ENCODE assay signal across 15 cellular contexts in the genomic region with DNA sequence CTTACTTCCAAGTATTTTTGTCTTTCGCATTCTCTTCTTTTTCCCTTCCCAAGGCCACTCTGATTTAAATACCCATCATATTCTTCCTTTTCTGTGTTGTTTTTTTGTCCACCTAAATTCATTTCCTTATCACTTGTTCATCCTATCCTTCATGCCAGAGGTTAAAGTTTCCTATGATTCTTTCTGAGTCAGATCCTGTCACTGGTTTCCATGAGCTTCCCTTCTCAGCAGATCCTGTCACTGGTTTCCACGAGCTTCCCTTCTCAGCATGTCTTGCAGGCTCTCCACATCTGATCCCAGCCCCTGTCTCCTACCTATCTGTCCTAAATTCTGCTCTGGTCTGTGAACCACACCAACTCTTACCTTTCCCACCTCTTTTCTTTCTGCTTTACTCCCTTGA.
DNase-seq lines count a peak whose midpoint lies in the region; ATAC-seq and TF ChIP-seq lines count a peak whose summit lies in the region.
"Had no signal": no experiment of that assay in that cellular context is flagged by ENCODE, and none has a peak within 500 bp of the region (broad histone marks: within the 10 kb centered on the region; RNA-seq: fewer than 3 reads in every experiment).

No MANE protein-coding gene starts in this region.

- TF ChIP-seq CTCF in cardiac fibroblast (IDR thresholded peaks at IDR 0.05; ENCODE audit: low read depth, low read length), result no peak
- TF ChIP-seq CTCF in kidney epithelial cell (IDR thresholded peaks at IDR 0.05; ENCODE audit: insufficient read depth, low read length, poor library complexity, severe bottlenecking), result no peak
- TF ChIP-seq CTCF in PC-9 (conservative IDR thresholded peaks at IDR 0.05), result no peak
- no peak for TF ChIP-seq CTCF in heart left ventricle (IDR thresholded peaks at IDR 0.05)
- TF ChIP-seq CTCF in endodermal cell (conservative IDR thresholded peaks at IDR 0.05), result no peak

- intact Hi-C loops in PC-9 (cut with micrococcal nuclease; ENCODE audit: unreplicated experiment) (no loop called here), heart left ventricle (cut with DNase I) (no loop called here)

- POLR2A ChIA-PET in PC-9 (lab: Charles Lee; ENCODE audit: unreplicated experiment), result no interaction called here

- H3K36me3 Mint-ChIP-seq in endodermal cell (ENCODE audit: low read depth), result peaks cover 20% of the 10 kb centered on the region

- H3K9me2 ChIP-seq in PC-9 (ENCODE audit: insufficient read depth), result no peaks in the 10 kb centered on the region

- H3K4me3 ChIP-seq in cardiac fibroblast (replicated peaks in 1 of 2; ENCODE audit: low read depth in 2 of 2, low read length in 2 of 2), result no peak overlapping the region
- no peak overlapping the region for H3K4me3 ChIP-seq in kidney epithelial cell (ENCODE audit: low read depth, low read length)
- H3K4me3 ChIP-seq in PC-9, result no peak overlapping the region
- no peak overlapping the region for H3K4me3 ChIP-seq in heart left ventricle
- no peak overlapping the region for H3K4me3 ChIP-seq in endodermal cell (ENCODE audit: low read length)
- H3K4me3 ChIP-seq: HAP-1 had no signal

- peaks cover 29% of the 10 kb centered on the region for H3K4me1 Mint-ChIP-seq in endodermal cell
- H3K4me1 Mint-ChIP-seq: brain had no signal

- H3K9me3 ChIP-seq in PC-9 (ENCODE audit: insufficient read depth, low read depth) (no peaks in the 10 kb centered on the region; the same call in 1 of the 2 replicates), heart left ventricle (no peaks in the 10 kb centered on the region), endodermal cell (ENCODE audit: control insufficient read depth, low read length) (no peaks in the 10 kb centered on the region)
- H3K9me3 ChIP-seq: HAP-1 had no signal

- no peak for ATAC-seq in heart left ventricle

- peaks cover 9% of the 10 kb centered on the region; the same call in 1 of the 2 replicates for H4K20me1 ChIP-seq in PC-9 (ENCODE audit: insufficient read depth)

- no peaks in the 10 kb centered on the region for H3K9me3 Mint-ChIP-seq in endodermal cell
- H3K9me3 Mint-ChIP-seq: activated CD4-positive, alpha-beta memory T cell treated with anti-CD3 and anti-CD28 coated beads for 36 hours; brain had no signal

- no peak overlapping the region for H3K27ac Mint-ChIP-seq in endodermal cell
- H3K27ac Mint-ChIP-seq: brain had no signal

- no peak for TF ChIP-seq POLR2A in heart left ventricle (IDR thresholded peaks at IDR 0.05)

- WGBS in heart left ventricle, 4 donors, result 85 to 90% (median 88%) methylated on average over 2 of the region's 2 CpGs
- 94 to 100% methylated on average over 2 of the region's 2 CpGs for WGBS in endodermal cell (ENCODE audit: insufficient coverage in 1 of 2, insufficient read length in 1 of 2), 2 experiments

- no peak overlapping the region for H2AFZ ChIP-seq in PC-9

- H3K27me3 Mint-ChIP-seq in endodermal cell (ENCODE audit: insufficient read depth), result no peaks in the 10 kb centered on the region
- H3K27me3 Mint-ChIP-seq: activated CD4-positive, alpha-beta memory T cell treated with anti-CD3 and anti-CD28 coated beads for 36 hours; brain had no signal

- H3K4me2 ChIP-seq in PC-9, result no peak overlapping the region

- peaks cover 13% of the 10 kb centered on the region; the same call in 1 of the 2 replicates for H3K79me2 ChIP-seq in PC-9 (ENCODE audit: low read depth)

- CTCF ChIA-PET in PC-9 (lab: Charles Lee), result no interaction called here

- no peaks in the 10 kb centered on the region for H3K4me1 ChIP-seq in PC-9 (replicated peaks; ENCODE audit: insufficient read depth)
- H3K4me1 ChIP-seq in heart left ventricle, result no peaks in the 10 kb centered on the region
- peaks cover 14% of the 10 kb centered on the region for H3K4me1 ChIP-seq in endodermal cell (ENCODE audit: control insufficient read depth, insufficient read depth, low read length)
- H3K4me1 ChIP-seq: HAP-1 had no signal

- no TSS peak for BruUV-seq in PC-9 (replicated peaks; lab: Mats Ljungman, UMichigan)

- DNase-seq in AG08395 (ENCODE audit: low spot score) (peak; percentile 42), LHCN-M2 (ENCODE audit: low read depth) (peak; percentile 71), cardiac fibroblast (ENCODE audit: low read depth in 2 of 2) (peak; percentile 36 to 72), kidney epithelial cell (ENCODE audit: low read depth) (peak; percentile 5), PC-9 (no peak), heart left ventricle (no peak), endodermal cell (no peak), HuH-7 (ENCODE audit: low spot score) (no peak)
- DNase-seq: activated CD4-positive, alpha-beta memory T cell treated with anti-CD3 and anti-CD28 coated beads for 36 hours; activated gamma-delta T cell; NCI-H1436; NCI-H526 treated with DMSO at 0.1 percent for 48 hours; occipital lobe had no signal

- H3K27ac ChIP-seq in PC-9 (no peak overlapping the region), heart left ventricle (no peak overlapping the region), endodermal cell (ENCODE audit: low read depth, low read length) (no peak overlapping the region)

- no peaks in the 10 kb centered on the region for H3K27me3 ChIP-seq in kidney epithelial cell (ENCODE audit: control insufficient read depth, insufficient read depth, low read length)
- no peaks in the 10 kb centered on the region for H3K27me3 ChIP-seq in PC-9 (ENCODE audit: insufficient read depth, low read depth)
- no peaks in the 10 kb centered on the region for H3K27me3 ChIP-seq in heart left ventricle
- H3K27me3 ChIP-seq in endodermal cell (ENCODE audit: control insufficient read depth, insufficient read depth, low read length, poor library complexity, severe bottlenecking), result no peaks in the 10 kb centered on the region

- no peak overlapping the region for H3K4me3 Mint-ChIP-seq in endodermal cell
- H3K4me3 Mint-ChIP-seq: activated CD4-positive, alpha-beta memory T cell treated with anti-CD3 and anti-CD28 coated beads for 36 hours; brain had no signal

- H3K36me3 ChIP-seq in kidney epithelial cell (ENCODE audit: control insufficient read depth, insufficient read depth, low read length) (no peaks in the 10 kb centered on the region), PC-9 (ENCODE audit: low read depth) (peaks cover 21% of the 10 kb centered on the region), heart left ventricle (peaks cover 0 to 24% (median 6%) of the 10 kb centered on the region in 9 donors), endodermal cell (ENCODE audit: control insufficient read depth, insufficient read depth, low read length) (peaks cover 39% of the 10 kb centered on the region)
- H3K36me3 ChIP-seq: HAP-1 had no signal

- H3K9ac ChIP-seq in endodermal cell (ENCODE audit: extremely low read depth, low read length, poor library complexity, severe bottlenecking), result no peak overlapping the region

- H3F3A ChIP-seq in PC-9 (ENCODE audit: insufficient read depth, low read depth), result peaks cover 13% of the 10 kb centered on the region; the same call in 1 of the 2 replicates

Comparison
In these comparisons a context has a peak if more than half of its experiments do, and no peak if none do; other contexts are left out.
1. DNase-seq: peak in AG08395 (single experiment), LHCN-M2 (single experiment), cardiac fibroblast (2 of 2) and kidney epithelial cell (single experiment); none in PC-9 (0 of 2), heart left ventricle (0 of 5), endodermal cell (single experiment) and HuH-7 (single experiment).